In genomic region chr14:68182492-68182891, GRCh38 we compare ENCODE assay signal across 9 cellular contexts.
DNase-seq lines count a peak whose midpoint lies in the region; ATAC-seq and TF ChIP-seq lines count a peak whose summit lies in the region.
"Had no signal": no experiment of that assay in that cellular context is flagged by ENCODE, and none has a peak within 500 bp of the region (broad histone marks: within the 10 kb centered on the region; RNA-seq: fewer than 3 reads in every experiment).

No MANE protein-coding gene starts in this region.

- H3K27me3 Mint-ChIP-seq in activated T-cell treated with anti-CD3 and anti-CD28 coated beads, Interleukin-2, amount 50 U/mL, for 4 hours (ENCODE audit: low read depth): no peaks in the 10 kb centered on the region
- H3K27me3 Mint-ChIP-seq in T-cell: no peaks in the 10 kb centered on the region
- H3K27me3 Mint-ChIP-seq in stimulated activated naive CD8-positive, alpha-beta T cell treated with anti-CD3 and anti-CD28 coated beads, Interleukin-15, Interleukin-2, amounts not matched to agents 100 ng/mL and 50 ng/mL, for 24 hours: no peaks in the 10 kb centered on the region

- H3K4me1 Mint-ChIP-seq in activated T-cell treated with anti-CD3 and anti-CD28 coated beads, Interleukin-2, amount 50 U/mL, for 4 hours (ENCODE audit: low read depth): peaks cover 35% of the 10 kb centered on the region
- peaks cover 19 to 37% (median 28%) of the 10 kb centered on the region in 3 donors for H3K4me1 Mint-ChIP-seq in T-cell
- peaks cover 31% of the 10 kb centered on the region for H3K4me1 Mint-ChIP-seq in stimulated activated naive CD8-positive, alpha-beta T cell treated with anti-CD3 and anti-CD28 coated beads, Interleukin-15, Interleukin-2, amounts not matched to agents 100 ng/mL and 50 ng/mL, for 24 hours (ENCODE audit: low read depth)

- TF ChIP-seq POLR2A in testis (IDR thresholded peaks at IDR 0.05): no peak

- H3K9me3 ChIP-seq in testis: no peaks in the 10 kb centered on the region

- intact Hi-C loops in testis (cut with DNase I; ENCODE audit: low total_unique reads): no loop called here

- POLR2A ChIA-PET in T-cell (lab: Charles Lee): interaction anchor here in 1 of 2 donors (0.6 kb wide), 1 partner anchor 1429 kb away, joined by 3 read pairs; no protein-coding TSS in a partner anchor

- no peak for DNase-seq in activated T-cell treated with anti-CD3 and anti-CD28 coated beads, Interleukin-2, amount 50 U/mL, for 4 hours
- no peak for DNase-seq in activated T-cell treated with anti-CD3 and anti-CD28 coated beads, Interleukin-2, amount 50 U/mL, for 48 hours
- DNase-seq in T-cell (no peak), NCI-H2227 (lab: John Stamatoyannopoulos, UW; ENCODE audit: unreplicated experiment) (no peak), testis (no peak)
- DNase-seq: activated effector memory CD4-positive, alpha-beta T cell treated with Interleukin-2 at 50 U/mL for 16 hours had no signal

- H3K27me3 ChIP-seq in testis: no peaks in the 10 kb centered on the region

- 80 to 92% methylated on average over 5 of the region's 5 CpGs for WGBS in testis, 2 donors

- H3K4me1 ChIP-seq in testis: peaks cover 4% of the 10 kb centered on the region

- no peak overlapping the region for H3K4me3 ChIP-seq in testis

- H3K4me3 Mint-ChIP-seq in activated T-cell treated with anti-CD3 and anti-CD28 coated beads, Interleukin-2, amount 50 U/mL, for 4 hours: no peak overlapping the region
- H3K4me3 Mint-ChIP-seq in T-cell: peak overlapping the region in 1 of 3 donors; percentile 18
- H3K4me3 Mint-ChIP-seq in stimulated activated naive CD8-positive, alpha-beta T cell treated with anti-CD3 and anti-CD28 coated beads, Interleukin-15, Interleukin-2, amounts not matched to agents 100 ng/mL and 50 ng/mL, for 24 hours: peak overlapping the region; percentile 47

- H3K27ac ChIP-seq in testis: no peak overlapping the region

- H3K36me3 Mint-ChIP-seq in activated T-cell treated with anti-CD3 and anti-CD28 coated beads, Interleukin-2, amount 50 U/mL, for 4 hours (ENCODE audit: insufficient read depth): no peaks in the 10 kb centered on the region
- H3K36me3 Mint-ChIP-seq in T-cell: peaks cover 2% of the 10 kb centered on the region
- H3K36me3 Mint-ChIP-seq in stimulated activated naive CD8-positive, alpha-beta T cell treated with anti-CD3 and anti-CD28 coated beads, Interleukin-15, Interleukin-2, amounts not matched to agents 100 ng/mL and 50 ng/mL, for 24 hours (ENCODE audit: low read depth): peaks cover 9% of the 10 kb centered on the region

- TF ChIP-seq CTCF in testis (IDR thresholded peaks at IDR 0.05): no peak

- CTCF ChIA-PET in T-cell (lab: Charles Lee): no interaction called here

- H3K9me3 Mint-ChIP-seq in activated T-cell treated with anti-CD3 and anti-CD28 coated beads, Interleukin-2, amount 50 U/mL, for 4 hours: no peaks in the 10 kb centered on the region
- no peaks in the 10 kb centered on the region for H3K9me3 Mint-ChIP-seq in T-cell
- H3K9me3 Mint-ChIP-seq in stimulated activated naive CD8-positive, alpha-beta T cell treated with anti-CD3 and anti-CD28 coated beads, Interleukin-15, Interleukin-2, amounts not matched to agents 100 ng/mL and 50 ng/mL, for 24 hours: no peaks in the 10 kb centered on the region

- no peaks in the 10 kb centered on the region for H3K36me3 ChIP-seq in testis (ENCODE audit: low read depth, missing control alignments)

- H3K27ac Mint-ChIP-seq in T-cell: peak overlapping the region; percentile 46 to 59
- H3K27ac Mint-ChIP-seq in stimulated activated naive CD8-positive, alpha-beta T cell treated with anti-CD3 and anti-CD28 coated beads, Interleukin-15, Interleukin-2, amounts not matched to agents 100 ng/mL and 50 ng/mL, for 24 hours: peak overlapping the region; percentile 78

- peak; percentile 90 to 93 for ATAC-seq in activated T-cell treated with anti-CD3 and anti-CD28 coated beads, Interleukin-2, amount 50 U/mL, for 4 hours
- ATAC-seq in HG02623 (IDR thresholded peaks at IDR 0.05; ENCODE audit: unreplicated experiment) (peak; percentile 47), T-cell (replicated peaks in 1 of 4) (peak in 2 of 4 experiments; percentile 31 to 38), HG03280 (IDR thresholded peaks at IDR 0.05; ENCODE audit: unreplicated experiment) (no peak)
